ENCODE assay signal across 8 cellular contexts in genomic region chr5:96896806-96897205, GRCh38. TPM values are rescaled to one million over a fixed set of nuclear protein-coding genes. Genes with fewer than 3 reads are reported as not detected.
DNase-seq lines count a peak whose midpoint lies in the region; ATAC-seq, FAIRE-seq and TF ChIP-seq lines count a peak whose summit lies in the region.

No MANE protein-coding gene starts in this region.

- H3K4me1 ChIP-seq in kidney (ENCODE audit: control insufficient read depth in 1 of 2, insufficient read depth in 1 of 2, low read depth in 1 of 2, low read length in 2 of 2): no peaks in the 10 kb centered on the region

- H3K27ac Mint-ChIP-seq in memory B cell: peak overlapping the region; percentile 98

- no peaks in the 10 kb centered on the region for H3K9me3 Mint-ChIP-seq in memory B cell

- H3K27me3 Mint-ChIP-seq in memory B cell: no peaks in the 10 kb centered on the region

- no peak overlapping the region for H3K9ac ChIP-seq in kidney (ENCODE audit: low read length in 2 of 2)

- TF ChIP-seq CTCF in kidney (IDR thresholded peaks at IDR 0.05; ENCODE audit: borderline replicate concordance, extremely low read depth, insufficient read depth): no peak

- H3K36me3 Mint-ChIP-seq in memory B cell: peaks cover 42% of the 10 kb centered on the region

- H3K27ac ChIP-seq in kidney (ENCODE audit: low read depth in 2 of 2, low read length in 2 of 2): no peak overlapping the region

- peak; percentile 85 for DNase-seq in NAMALWA (ENCODE audit: low spot score)
- peak in 1 of 2 donors; percentile 60 for DNase-seq in memory B cell (ENCODE audit: low spot score in 2 of 2)
- no peak for DNase-seq in kidney
- no peak for DNase-seq in Right ventricle myocardium superior
- DNase-seq in hypothalamus (lab: John Stamatoyannopoulos, UW): no peak
- no peak for DNase-seq in NCI-H2029 (lab: John Stamatoyannopoulos, UW)

- H3K4me3 ChIP-seq in kidney (ENCODE audit: low read length in 2 of 2): no peak overlapping the region

- H3K9me3 ChIP-seq in kidney (ENCODE audit: control insufficient read depth in 1 of 2, low read length in 2 of 2): no peaks in the 10 kb centered on the region

- FAIRE-seq in kidney (lab: Jason Lieb, UNC): no peak

- no peaks in the 10 kb centered on the region for H3K36me3 ChIP-seq in kidney (ENCODE audit: control insufficient read depth in 1 of 2, insufficient read depth in 2 of 2, low read length in 2 of 2)

- peaks cover 29% of the 10 kb centered on the region for H3K4me1 Mint-ChIP-seq in memory B cell

- intact Hi-C loops in kidney (cut with DNase I) (no loop called here), Right ventricle myocardium superior (cut with DNase I) (no loop called here)

- peak; percentile 85 for ATAC-seq in GM18867 (IDR thresholded peaks at IDR 0.05; ENCODE audit: unreplicated experiment)
- ATAC-seq in HG02588 (IDR thresholded peaks at IDR 0.05; ENCODE audit: unreplicated experiment): peak; percentile 97
- ATAC-seq in memory B cell (ENCODE audit: low read depth): peak; percentile 96
- no peak for ATAC-seq in Right ventricle myocardium superior (ENCODE audit: poor library complexity)

- H3K4me3 Mint-ChIP-seq in memory B cell: peak overlapping the region; percentile 88

RNA-seq across cellular contexts. Expression of gene ERAP2, which starts 20.5 kb away (rescaled TPM):
- total RNA-seq in kidney: 8.2 TPM
- 13.8 TPM for polyA plus RNA-seq in kidney (ENCODE audit: insufficient read depth, low read depth, low replicate concordance)
- 5.3 TPM for total RNA-seq in Right ventricle myocardium superior

RNA-seq across cellular contexts. Expression of gene LNPEP, which starts 39.1 kb away (rescaled TPM):
- 74.3 TPM for total RNA-seq in kidney
- 6.5 TPM for polyA plus RNA-seq in kidney (ENCODE audit: insufficient read depth, low read depth, low replicate concordance)
- 44.4 TPM for total RNA-seq in Right ventricle myocardium superior
